8 cellular contexts compared by ENCODE assay signal in genomic region chr16:84616515-84616914, GRCh38. TPM values are rescaled to one million over a fixed set of nuclear protein-coding genes. Genes with fewer than 3 reads are reported as not detected.
DNase-seq lines count a peak whose midpoint lies in the region; ATAC-seq and TF ChIP-seq lines count a peak whose summit lies in the region.

No MANE protein-coding gene starts in this region.

- CTCF ChIA-PET in HEK293T (lab: Yijun Ruan, JAX), result interaction anchor here (0.8 to 1.3 kb wide), 2 partner anchors 79 to 110 kb away, joined by 3 read pairs; no protein-coding TSS in a partner anchor

- H3K27me3 ChIP-seq in left lung, result peaks cover 0 to 9% of the 10 kb centered on the region in 2 donors
- H3K27me3 ChIP-seq in upper lobe of left lung, result no peaks in the 10 kb centered on the region

- H3K27ac ChIP-seq in left lung (peak overlapping the region; percentile 53 to 90), upper lobe of left lung (peak overlapping the region in 3 of 4 donors; percentile 78 to 87 (median 85))

- H3K4me3 ChIP-seq in AG09309 (ENCODE audit: control insufficient read depth, low read depth, low read length), result peak overlapping the region; percentile 96
- H3K4me3 ChIP-seq in left lung, result peak overlapping the region; percentile 78 to 90
- peak overlapping the region; percentile 72 to 88 (median 77) for H3K4me3 ChIP-seq in upper lobe of left lung

- POLR2A ChIA-PET in HEK293T (lab: Yijun Ruan, JAX), result interaction anchor here (1.7 kb wide), 1 partner anchor 17 kb away, joined by 7 read pairs; no protein-coding TSS in a partner anchor

- H3K36me3 Mint-ChIP-seq in activated naive CD8-positive, alpha-beta T cell, result peaks cover 11% of the 10 kb centered on the region

- H3K4me1 ChIP-seq in left lung (peaks cover 10 to 70% of the 10 kb centered on the region in 2 donors), upper lobe of left lung (peaks cover 35 to 54% (median 37%) of the 10 kb centered on the region in 4 donors)

- TF ChIP-seq CTCF in AG09309 (IDR thresholded peaks at IDR 0.05; ENCODE audit: control insufficient read depth, insufficient read depth, low read depth, low read length, missing control alignments) (no peak), left lung (IDR thresholded peaks at IDR 0.05) (no peak), upper lobe of left lung (IDR thresholded peaks at IDR 0.05) (no peak)

- ATAC-seq in left lung (no peak), upper lobe of left lung (ENCODE audit: low FRiP score in 2 of 2) (no peak)

- H3K9me3 ChIP-seq in left lung, result no peaks in the 10 kb centered on the region
- no peaks in the 10 kb centered on the region for H3K9me3 ChIP-seq in upper lobe of left lung

- no peak for DNase-seq in AG09309 (ENCODE audit: low read depth)
- no peak for DNase-seq in HEK293T (ENCODE audit: extremely low spot score)
- DNase-seq in left lung, result no peak
- no peak for DNase-seq in upper lobe of left lung
- DNase-seq in NCI-H2171 treated with DMSO at 0.1 percent for 48 hours (lab: John Stamatoyannopoulos, UW), result no peak
- no peak for DNase-seq in retina
- no peak for DNase-seq in occipital lobe (lab: John Stamatoyannopoulos, UW)

- H3K4me1 Mint-ChIP-seq in activated naive CD8-positive, alpha-beta T cell (ENCODE audit: low read depth), result peaks cover 48% of the 10 kb centered on the region

- no peak for TF ChIP-seq POLR2A in upper lobe of left lung (IDR thresholded peaks at IDR 0.05)

- H3K27me3 Mint-ChIP-seq in activated naive CD8-positive, alpha-beta T cell, result no peaks in the 10 kb centered on the region

- H3K4me3 Mint-ChIP-seq in activated naive CD8-positive, alpha-beta T cell, result peak overlapping the region; percentile 98

- intact Hi-C loops in left lung (cut with DNase I), result no loop called here

- no peak for TF ChIP-seq EP300 in upper lobe of left lung (IDR thresholded peaks at IDR 0.05)

- H3K27ac Mint-ChIP-seq in activated naive CD8-positive, alpha-beta T cell, result peak overlapping the region; percentile 92

- no peaks in the 10 kb centered on the region for H3K9me3 Mint-ChIP-seq in activated naive CD8-positive, alpha-beta T cell (ENCODE audit: low read depth)

- WGBS in upper lobe of left lung, 2 donors, result 36 to 46% methylated on average over 13 of the region's 13 CpGs

- H3K36me3 ChIP-seq in left lung (peaks cover 0 to 12% of the 10 kb centered on the region in 2 donors), upper lobe of left lung (no peaks in the 10 kb centered on the region)

TF ChIP-seq in HEK293T, 16 proteins besides CTCF, POLR2A, EP300 and RAD21:
- TF ChIP-seq NFRKB (IDR thresholded peaks at IDR 0.05) (no peak), CTBP1 (IDR thresholded peaks at IDR 0.05; ENCODE audit: borderline replicate concordance) (no peak), ELF4 (IDR thresholded peaks at IDR 0.05) (no peak), FOXM1 (IDR thresholded peaks at IDR 0.05; ENCODE audit: borderline replicate concordance) (no peak), BHLHE40 (IDR thresholded peaks at IDR 0.05; ENCODE audit: borderline replicate concordance) (no peak), L3MBTL2 (conservative IDR thresholded peaks at IDR 0.05) (peak; percentile 80), FOXA1 (IDR thresholded peaks at IDR 0.05) (no peak)
TF ChIP-seq in HEK293T: peak in this region for 1.

RNA-seq across cellular contexts. Expression of gene COTL1, which starts 1.4 kb away (rescaled TPM):
- total RNA-seq in left lung (100 to 1,000 TPM in 1 of 2 donors, 10 to 100 TPM in 1; 92.7 to 206 TPM), upper lobe of left lung (100 to 1,000 TPM in 2 of 6 donors, 10 to 100 TPM in 4; 31.6 to 256 (median 75.6) TPM), occipital lobe (89.7 TPM)

RNA-seq across cellular contexts. Expression of gene KLHL36, which starts 31.8 kb away (rescaled TPM):
- total RNA-seq in left lung (10 to 100 TPM; 44.7 to 50.9 TPM), upper lobe of left lung (10 to 100 TPM; 44.1 to 92.2 (median 54.2) TPM), occipital lobe (75.2 TPM)
